In the genomic region with DNA sequence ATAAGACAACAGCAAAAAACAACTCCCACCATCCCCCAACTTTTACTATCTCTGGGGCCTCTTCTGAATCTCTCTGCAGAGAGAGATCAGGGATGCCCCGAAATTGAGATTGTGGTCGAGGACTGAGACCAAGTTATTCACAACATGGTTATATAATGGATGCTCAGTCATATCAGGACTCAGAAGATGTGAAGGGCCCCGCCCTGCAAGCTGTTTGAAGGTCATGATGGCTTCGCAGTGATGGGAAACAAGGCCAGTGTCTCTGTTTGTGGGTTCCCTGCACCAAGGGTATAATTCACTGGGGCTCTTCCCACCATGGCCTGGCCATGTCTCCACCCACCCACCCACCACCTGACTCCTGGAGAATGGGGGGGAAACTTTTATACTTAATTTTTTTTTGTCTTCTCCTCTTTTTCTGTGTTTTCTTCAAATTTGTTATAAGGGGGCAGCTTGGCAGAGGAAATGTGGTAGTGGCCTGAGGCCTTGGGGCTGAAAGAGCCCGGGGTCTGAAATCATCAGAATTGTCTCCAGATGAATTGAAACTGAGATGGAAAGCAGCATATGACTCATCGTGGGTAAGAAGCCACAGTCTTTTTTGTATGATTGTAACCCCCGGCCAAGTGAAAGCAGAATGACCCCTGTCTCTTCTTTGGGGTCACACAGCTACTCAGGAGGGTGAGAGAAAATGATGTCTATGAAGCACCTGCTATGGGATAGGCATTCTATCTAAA, we compare ENCODE assay signal across 9 cellular contexts. TPM values are rescaled to one million over a fixed set of nuclear protein-coding genes. Genes with fewer than 3 reads are reported as not detected.
DNase-seq lines count a peak whose midpoint lies in the region; ATAC-seq and TF ChIP-seq lines count a peak whose summit lies in the region.
"Had no signal": no experiment of that assay in that cellular context is flagged by ENCODE, and none has a peak within 500 bp of the region (broad histone marks: within the 10 kb centered on the region; RNA-seq: fewer than 3 reads in every experiment).

No MANE protein-coding gene starts in this region.

- TF ChIP-seq CTCF in ovary (IDR thresholded peaks at IDR 0.05): no peak
- TF ChIP-seq CTCF in osteocyte (IDR thresholded peaks at IDR 0.05): no peak
- TF ChIP-seq CTCF in chondrocyte (IDR thresholded peaks at IDR 0.05): no peak

- H3K27me3 ChIP-seq in ovary: no peaks in the 10 kb centered on the region

- peak; percentile 76 for ATAC-seq in HG03354 (IDR thresholded peaks at IDR 0.05; ENCODE audit: poor library complexity, severe bottlenecking, unreplicated experiment)

- H3K27me3 Mint-ChIP-seq in activated naive CD4-positive, alpha-beta T cell treated with anti-CD3 and anti-CD28 coated beads, Interleukin-2, amount 10 ng/mL, durations not matched to agents 7 days and 5 days: no peaks in the 10 kb centered on the region
- H3K27me3 Mint-ChIP-seq in stimulated activated naive CD8-positive, alpha-beta T cell treated with anti-CD3 and anti-CD28 coated beads, Interleukin-15, Interleukin-2, amounts not matched to agents 100 ng/mL and 50 ng/mL, for 24 hours: no peaks in the 10 kb centered on the region
- peaks cover 2% of the 10 kb centered on the region for H3K27me3 Mint-ChIP-seq in osteocyte (ENCODE audit: unreplicated experiment)
- H3K27me3 Mint-ChIP-seq in chondrocyte (ENCODE audit: low read depth): no peaks in the 10 kb centered on the region

- H3K9me3 Mint-ChIP-seq in activated naive CD4-positive, alpha-beta T cell treated with anti-CD3 and anti-CD28 coated beads, Interleukin-2, amount 10 ng/mL, durations not matched to agents 7 days and 5 days: peaks cover 15% of the 10 kb centered on the region
- H3K9me3 Mint-ChIP-seq in stimulated activated naive CD8-positive, alpha-beta T cell treated with anti-CD3 and anti-CD28 coated beads, Interleukin-15, Interleukin-2, amounts not matched to agents 100 ng/mL and 50 ng/mL, for 24 hours: no peaks in the 10 kb centered on the region
- H3K9me3 Mint-ChIP-seq in osteocyte (ENCODE audit: unreplicated experiment) (no peaks in the 10 kb centered on the region), chondrocyte (ENCODE audit: low read depth) (peaks cover 5% of the 10 kb centered on the region)

- no peak for TF ChIP-seq EP300 in ovary (IDR thresholded peaks at IDR 0.05)

- intact Hi-C loops in ovary (cut with DNase I): loop anchor here in 1 of 4 donors (10.0 kb wide), 1 partner anchor 58 kb away; no protein-coding TSS in a partner anchor

- no peaks in the 10 kb centered on the region for H3K4me1 ChIP-seq in ovary (ENCODE audit: insufficient read depth)

- H3K36me3 Mint-ChIP-seq in activated naive CD4-positive, alpha-beta T cell treated with anti-CD3 and anti-CD28 coated beads, Interleukin-2, amount 10 ng/mL, durations not matched to agents 7 days and 5 days: peaks cover 46% of the 10 kb centered on the region
- H3K36me3 Mint-ChIP-seq in stimulated activated naive CD8-positive, alpha-beta T cell treated with anti-CD3 and anti-CD28 coated beads, Interleukin-15, Interleukin-2, amounts not matched to agents 100 ng/mL and 50 ng/mL, for 24 hours (ENCODE audit: low read depth): no peaks in the 10 kb centered on the region
- H3K36me3 Mint-ChIP-seq in osteocyte (ENCODE audit: unreplicated experiment) (peaks cover 1% of the 10 kb centered on the region), chondrocyte (ENCODE audit: low read depth) (no peaks in the 10 kb centered on the region)

- H3K9me3 ChIP-seq in ovary: no peaks in the 10 kb centered on the region

- DNase-seq in activated gamma-delta T cell treated with anti-CD3 and anti-CD28 coated beads, Interleukin-2, amount 50 U/mL, for 16 hours (ENCODE audit: low read depth): peak; percentile 39
- DNase-seq in activated gamma-delta T cell treated with Interleukin-2 at 50 U/mL for 16 hours: no peak
- peak; percentile 82 for DNase-seq in activated naive CD4-positive, alpha-beta T cell treated with anti-CD3 and anti-CD28 coated beads, Interleukin-2, amount 10 ng/mL, durations not matched to agents 7 days and 5 days
- DNase-seq in ovary: no peak
- no peak for DNase-seq in osteocyte (ENCODE audit: extremely low spot score, unreplicated experiment)
- DNase-seq in chondrocyte (ENCODE audit: low spot score): no peak

- 72 to 78% (median 77%) methylated on average over 7 of the region's 7 CpGs for WGBS in ovary, 3 donors

- no peak for TF ChIP-seq POLR2A in ovary (IDR thresholded peaks at IDR 0.05)

- peak overlapping the region; percentile 45 for H3K4me3 Mint-ChIP-seq in activated naive CD4-positive, alpha-beta T cell treated with anti-CD3 and anti-CD28 coated beads, Interleukin-2, amount 10 ng/mL, durations not matched to agents 7 days and 5 days
- peak overlapping the region; percentile 77 for H3K4me3 Mint-ChIP-seq in stimulated activated naive CD8-positive, alpha-beta T cell treated with anti-CD3 and anti-CD28 coated beads, Interleukin-15, Interleukin-2, amounts not matched to agents 100 ng/mL and 50 ng/mL, for 24 hours
- no peak overlapping the region for H3K4me3 Mint-ChIP-seq in osteocyte (ENCODE audit: unreplicated experiment)
- no peak overlapping the region for H3K4me3 Mint-ChIP-seq in chondrocyte (ENCODE audit: unreplicated experiment)

- no peak overlapping the region for H3K4me3 ChIP-seq in ovary

- H3K27ac ChIP-seq in ovary: no peak overlapping the region

- H3K36me3 ChIP-seq in ovary: no peaks in the 10 kb centered on the region

- peak overlapping the region; percentile 100 for H3K27ac Mint-ChIP-seq in activated naive CD4-positive, alpha-beta T cell treated with anti-CD3 and anti-CD28 coated beads, Interleukin-2, amount 10 ng/mL, durations not matched to agents 7 days and 5 days
- peak overlapping the region; percentile 100 for H3K27ac Mint-ChIP-seq in stimulated activated naive CD8-positive, alpha-beta T cell treated with anti-CD3 and anti-CD28 coated beads, Interleukin-15, Interleukin-2, amounts not matched to agents 100 ng/mL and 50 ng/mL, for 24 hours
- H3K27ac Mint-ChIP-seq in osteocyte (ENCODE audit: unreplicated experiment) (no peak overlapping the region), chondrocyte (ENCODE audit: unreplicated experiment) (no peak overlapping the region)

- H3K4me1 Mint-ChIP-seq in activated naive CD4-positive, alpha-beta T cell treated with anti-CD3 and anti-CD28 coated beads, Interleukin-2, amount 10 ng/mL, durations not matched to agents 7 days and 5 days: peaks cover 90% of the 10 kb centered on the region
- H3K4me1 Mint-ChIP-seq in stimulated activated naive CD8-positive, alpha-beta T cell treated with anti-CD3 and anti-CD28 coated beads, Interleukin-15, Interleukin-2, amounts not matched to agents 100 ng/mL and 50 ng/mL, for 24 hours (ENCODE audit: low read depth): peaks cover 96% of the 10 kb centered on the region
- H3K4me1 Mint-ChIP-seq in osteocyte (ENCODE audit: unreplicated experiment) (peaks cover 16% of the 10 kb centered on the region), chondrocyte (ENCODE audit: low read depth) (peaks cover 4% of the 10 kb centered on the region)

- CTCF ChIA-PET in activated naive CD4-positive, alpha-beta T cell treated with anti-CD3 and anti-CD28 coated beads, Interleukin-2, amount 10 ng/mL, durations not matched to agents 7 days and 5 days (lab: Charles Lee): interaction anchor here (0.7 to 9.0 kb wide), 6 partner anchors 10 to 232 kb away, joined by 3 to 59 read pairs (median 4); a partner anchor contains a TSS

RNA-seq across cellular contexts. Expression of a gene that starts 15.0 kb away (rescaled TPM):
- not detected for total RNA-seq in ovary
- not detected for polyA plus RNA-seq in ovary
- not detected in 2 replicates for total RNA-seq in osteocyte
- total RNA-seq in chondrocyte: not detected in 3 replicates
- polyA plus RNA-seq: AG04450 had no signal

RNA-seq across cellular contexts. Expression of a gene that starts 39.4 kb away (rescaled TPM):
- total RNA-seq in ovary (not detected), osteocyte (not detected in 2 replicates), chondrocyte (not detected in 3 replicates)
- polyA plus RNA-seq in ovary: not detected
- polyA plus RNA-seq: AG04450 had no signal

Comparison
In these comparisons a context has a peak if more than half of its experiments do, and no peak if none do; other contexts are left out.
1. DNase-seq: peak in activated gamma-delta T cell treated with anti-CD3 and anti-CD28 coated beads, Interleukin-2, amount 50 U/mL, for 16 hours (single experiment) and activated naive CD4-positive, alpha-beta T cell treated with anti-CD3 and anti-CD28 coated beads, Interleukin-2, amount 10 ng/mL, durations not matched to agents 7 days and 5 days (single experiment); none in activated gamma-delta T cell treated with Interleukin-2 at 50 U/mL for 16 hours (single experiment), ovary (0 of 5), osteocyte (single experiment) and chondrocyte (single experiment).
2. H3K27ac Mint-ChIP-seq: peak in activated naive CD4-positive, alpha-beta T cell treated with anti-CD3 and anti-CD28 coated beads, Interleukin-2, amount 10 ng/mL, durations not matched to agents 7 days and 5 days (single experiment) and stimulated activated naive CD8-positive, alpha-beta T cell treated with anti-CD3 and anti-CD28 coated beads, Interleukin-15, Interleukin-2, amounts not matched to agents 100 ng/mL and 50 ng/mL, for 24 hours (single experiment); none in osteocyte (single experiment) and chondrocyte (single experiment).
3. H3K4me3 Mint-ChIP-seq: peak in activated naive CD4-positive, alpha-beta T cell treated with anti-CD3 and anti-CD28 coated beads, Interleukin-2, amount 10 ng/mL, durations not matched to agents 7 days and 5 days (single experiment) and stimulated activated naive CD8-positive, alpha-beta T cell treated with anti-CD3 and anti-CD28 coated beads, Interleukin-15, Interleukin-2, amounts not matched to agents 100 ng/mL and 50 ng/mL, for 24 hours (single experiment); none in osteocyte (single experiment) and chondrocyte (single experiment).